1 cellular context compared by ENCODE assay signal in genomic region chr5:92927291-92927778, GRCh38.
TF ChIP-seq lines count a peak whose summit lies in the region.

No MANE protein-coding gene starts in this region.

TF ChIP-seq in HepG2, 621 proteins besides CTCF, POLR2A, EP300 and RAD21 (continued from another document and continues in another):
- TF ChIP-seq, protein P1, sequence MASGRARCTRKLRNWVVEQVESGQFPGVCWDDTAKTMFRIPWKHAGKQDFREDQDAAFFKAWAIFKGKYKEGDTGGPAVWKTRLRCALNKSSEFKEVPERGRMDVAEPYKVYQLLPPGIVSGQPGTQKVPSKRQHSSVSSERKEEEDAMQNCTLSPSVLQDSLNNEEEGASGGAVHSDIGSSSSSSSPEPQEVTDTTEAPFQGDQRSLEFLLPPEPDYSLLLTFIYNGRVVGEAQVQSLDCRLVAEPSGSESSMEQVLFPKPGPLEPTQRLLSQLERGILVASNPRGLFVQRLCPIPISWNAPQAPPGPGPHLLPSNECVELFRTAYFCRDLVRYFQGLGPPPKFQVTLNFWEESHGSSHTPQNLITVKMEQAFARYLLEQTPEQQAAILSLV (CRISPR knock-in tag; IDR thresholded peaks at IDR 0.05; ENCODE audit: borderline replicate concordance), result 0 out of 2 replicates have a peak, but pooled peaks have one; percentile 52
- TF ChIP-seq SMC3 (IDR thresholded peaks at IDR 0.05; ENCODE audit: low read length), result no peak; the same call in none of the 2 replicates
- no peak for TF ChIP-seq MYC (CRISPR knock-in tag; IDR thresholded peaks at IDR 0.05; ENCODE audit: borderline replicate concordance)
- TF ChIP-seq SIN3A (IDR thresholded peaks at IDR 0.05; ENCODE audit: borderline replicate concordance, low read depth, low read length), result peak; percentile 60; the same call in 1 of the 2 replicates
- no peak for TF ChIP-seq ZBTB40 (IDR thresholded peaks at IDR 0.05)
- TF ChIP-seq ZBTB40 (CRISPR knock-in tag; IDR thresholded peaks at IDR 0.05), result peak; percentile 86; the same call in 1 of the 2 replicates
- TF ChIP-seq, protein P2, sequence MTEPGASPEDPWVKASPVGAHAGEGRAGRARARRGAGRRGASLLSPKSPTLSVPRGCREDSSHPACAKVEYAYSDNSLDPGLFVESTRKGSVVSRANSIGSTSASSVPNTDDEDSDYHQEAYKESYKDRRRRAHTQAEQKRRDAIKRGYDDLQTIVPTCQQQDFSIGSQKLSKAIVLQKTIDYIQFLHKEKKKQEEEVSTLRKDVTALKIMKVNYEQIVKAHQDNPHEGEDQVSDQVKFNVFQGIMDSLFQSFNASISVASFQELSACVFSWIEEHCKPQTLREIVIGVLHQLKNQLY (CRISPR knock-in tag; IDR thresholded peaks at IDR 0.05), result peak; percentile 80; the same call in 1 of the 2 replicates
- TF ChIP-seq ZNF562 (CRISPR knock-in tag; IDR thresholded peaks at IDR 0.05; ENCODE audit: borderline replicate concordance), result no peak
- no peak for TF ChIP-seq ZNF720 (CRISPR knock-in tag; IDR thresholded peaks at IDR 0.05)
- TF ChIP-seq SETDB1 (CRISPR knock-in tag; IDR thresholded peaks at IDR 0.05; ENCODE audit: borderline replicate concordance), result no peak
- 0 out of 2 replicates have a peak, but pooled peaks have one; percentile 32 for TF ChIP-seq RFXANK (CRISPR knock-in tag; IDR thresholded peaks at IDR 0.05)
- peak; percentile 35; the same call in 1 of the 2 replicates for TF ChIP-seq GATA4 (IDR thresholded peaks at IDR 0.05; ENCODE audit: borderline replicate concordance, low read depth)
- TF ChIP-seq, protein P3, sequence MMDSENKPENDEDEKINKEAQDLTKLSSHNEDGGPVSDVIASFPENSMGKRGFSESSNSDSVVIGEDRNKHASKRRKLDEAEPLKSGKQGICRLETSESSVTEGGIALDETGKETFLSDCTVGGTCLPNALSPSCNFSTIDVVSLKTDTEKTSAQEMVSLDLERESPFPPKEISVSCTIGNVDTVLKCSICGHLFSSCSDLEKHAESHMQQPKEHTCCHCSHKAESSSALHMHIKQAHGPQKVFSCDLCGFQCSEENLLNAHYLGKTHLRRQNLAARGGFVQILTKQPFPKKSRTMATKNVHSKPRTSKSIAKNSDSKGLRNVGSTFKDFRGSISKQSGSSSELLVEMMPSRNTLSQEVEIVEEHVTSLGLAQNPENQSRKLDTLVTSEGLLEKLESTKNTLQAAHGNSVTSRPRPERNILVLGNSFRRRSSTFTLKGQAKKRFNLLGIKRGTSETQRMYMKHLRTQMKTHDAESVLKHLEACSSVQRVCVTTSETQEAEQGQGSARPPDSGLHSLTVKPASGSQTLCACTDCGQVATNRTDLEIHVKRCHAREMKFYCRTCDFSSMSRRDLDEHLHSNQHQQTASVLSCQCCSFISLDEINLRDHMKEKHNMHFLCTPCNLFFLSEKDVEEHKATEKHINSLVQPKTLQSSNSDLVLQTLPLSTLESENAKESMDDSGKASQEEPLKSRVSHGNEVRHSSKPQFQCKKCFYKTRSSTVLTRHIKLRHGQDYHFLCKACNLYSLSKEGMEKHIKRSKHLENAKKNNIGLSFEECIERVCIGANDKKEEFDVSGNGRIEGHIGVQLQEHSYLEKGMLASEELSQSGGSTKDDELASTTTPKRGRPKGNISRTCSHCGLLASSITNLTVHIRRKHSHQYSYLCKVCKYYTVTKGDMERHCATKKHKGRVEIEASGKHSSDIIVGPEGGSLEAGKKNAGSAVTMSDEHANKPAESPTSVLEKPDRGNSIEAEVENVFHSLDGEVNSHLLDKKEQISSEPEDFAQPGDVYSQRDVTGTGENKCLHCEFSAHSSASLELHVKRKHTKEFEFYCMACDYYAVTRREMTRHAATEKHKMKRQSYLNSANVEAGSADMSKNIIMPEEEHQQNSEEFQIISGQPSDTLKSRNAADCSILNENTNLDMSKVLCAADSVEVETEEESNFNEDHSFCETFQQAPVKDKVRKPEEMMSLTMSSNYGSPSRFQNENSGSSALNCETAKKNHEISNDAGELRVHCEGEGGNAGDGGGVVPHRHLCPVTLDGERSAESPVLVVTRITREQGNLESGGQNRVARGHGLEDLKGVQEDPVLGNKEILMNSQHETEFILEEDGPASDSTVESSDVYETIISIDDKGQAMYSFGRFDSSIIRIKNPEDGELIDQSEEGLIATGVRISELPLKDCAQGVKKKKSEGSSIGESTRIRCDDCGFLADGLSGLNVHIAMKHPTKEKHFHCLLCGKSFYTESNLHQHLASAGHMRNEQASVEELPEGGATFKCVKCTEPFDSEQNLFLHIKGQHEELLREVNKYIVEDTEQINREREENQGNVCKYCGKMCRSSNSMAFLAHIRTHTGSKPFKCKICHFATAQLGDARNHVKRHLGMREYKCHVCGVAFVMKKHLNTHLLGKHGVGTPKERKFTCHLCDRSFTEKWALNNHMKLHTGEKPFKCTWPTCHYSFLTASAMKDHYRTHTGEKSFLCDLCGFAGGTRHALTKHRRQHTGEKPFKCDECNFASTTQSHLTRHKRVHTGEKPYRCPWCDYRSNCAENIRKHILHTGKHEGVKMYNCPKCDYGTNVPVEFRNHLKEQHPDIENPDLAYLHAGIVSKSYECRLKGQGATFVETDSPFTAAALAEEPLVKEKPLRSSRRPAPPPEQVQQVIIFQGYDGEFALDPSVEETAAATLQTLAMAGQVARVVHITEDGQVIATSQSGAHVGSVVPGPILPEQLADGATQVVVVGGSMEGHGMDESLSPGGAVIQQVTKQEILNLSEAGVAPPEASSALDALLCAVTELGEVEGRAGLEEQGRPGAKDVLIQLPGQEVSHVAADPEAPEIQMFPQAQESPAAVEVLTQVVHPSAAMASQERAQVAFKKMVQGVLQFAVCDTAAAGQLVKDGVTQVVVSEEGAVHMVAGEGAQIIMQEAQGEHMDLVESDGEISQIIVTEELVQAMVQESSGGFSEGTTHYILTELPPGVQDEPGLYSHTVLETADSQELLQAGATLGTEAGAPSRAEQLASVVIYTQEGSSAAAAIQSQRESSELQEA (CRISPR knock-in tag; IDR thresholded peaks at IDR 0.05; ENCODE audit: not compliant biosample characterization), result no peak
- no peak for TF ChIP-seq MAF1 (CRISPR knock-in tag; IDR thresholded peaks at IDR 0.05; ENCODE audit: borderline replicate concordance)
- no peak for TF ChIP-seq SYNCRIP (IDR thresholded peaks at IDR 0.05; ENCODE audit: insufficient read depth, low read depth, low read length)
- TF ChIP-seq ZNF563 (CRISPR knock-in tag; IDR thresholded peaks at IDR 0.05), result no peak
- peak; percentile 76 for TF ChIP-seq SMAD3 (CRISPR knock-in tag; IDR thresholded peaks at IDR 0.05)
- peak; percentile 100 for TF ChIP-seq SOX13 (IDR thresholded peaks at IDR 0.05)
- TF ChIP-seq SOX13 (CRISPR knock-in tag; conservative IDR thresholded peaks at IDR 0.05 in 1 of 2, IDR thresholded peaks at IDR 0.05 in 1 of 2), result peak in 1 of 2 experiments; percentile 100; a peak in 2 of 4 replicates
- peak; percentile 57; the same call in 1 of the 2 replicates for TF ChIP-seq TSC22D2 (CRISPR knock-in tag; IDR thresholded peaks at IDR 0.05; ENCODE audit: borderline replicate concordance)
- TF ChIP-seq, protein P4, sequence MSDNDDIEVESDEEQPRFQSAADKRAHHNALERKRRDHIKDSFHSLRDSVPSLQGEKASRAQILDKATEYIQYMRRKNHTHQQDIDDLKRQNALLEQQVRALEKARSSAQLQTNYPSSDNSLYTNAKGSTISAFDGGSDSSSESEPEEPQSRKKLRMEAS (IDR thresholded peaks at IDR 0.05), result peak; percentile 69
- TF ChIP-seq CCDC6 (CRISPR knock-in tag; IDR thresholded peaks at IDR 0.05), result peak; percentile 74
- peak; percentile 51 for TF ChIP-seq ELF1 (CRISPR knock-in tag; IDR thresholded peaks at IDR 0.05)
- TF ChIP-seq GABPB1 (CRISPR knock-in tag; IDR thresholded peaks at IDR 0.05), result peak; percentile 51; the same call in 1 of the 2 replicates
- TF ChIP-seq NR2F1 (CRISPR knock-in tag; IDR thresholded peaks at IDR 0.05), result peak; percentile 77 to 85
- peak; percentile 90; the same call in 1 of the 2 replicates for TF ChIP-seq ETV5 (CRISPR knock-in tag; IDR thresholded peaks at IDR 0.05; ENCODE audit: borderline replicate concordance)
- no peak for TF ChIP-seq MTF1 (CRISPR knock-in tag; IDR thresholded peaks at IDR 0.05)
- no peak for TF ChIP-seq ZNF615 (CRISPR knock-in tag; IDR thresholded peaks at IDR 0.05; ENCODE audit: borderline replicate concordance)
- peak; percentile 95 for TF ChIP-seq ZNF331 (CRISPR knock-in tag; IDR thresholded peaks at IDR 0.05)
- no peak for TF ChIP-seq ZNF160 (CRISPR knock-in tag; IDR thresholded peaks at IDR 0.05)
- TF ChIP-seq, protein P5, sequence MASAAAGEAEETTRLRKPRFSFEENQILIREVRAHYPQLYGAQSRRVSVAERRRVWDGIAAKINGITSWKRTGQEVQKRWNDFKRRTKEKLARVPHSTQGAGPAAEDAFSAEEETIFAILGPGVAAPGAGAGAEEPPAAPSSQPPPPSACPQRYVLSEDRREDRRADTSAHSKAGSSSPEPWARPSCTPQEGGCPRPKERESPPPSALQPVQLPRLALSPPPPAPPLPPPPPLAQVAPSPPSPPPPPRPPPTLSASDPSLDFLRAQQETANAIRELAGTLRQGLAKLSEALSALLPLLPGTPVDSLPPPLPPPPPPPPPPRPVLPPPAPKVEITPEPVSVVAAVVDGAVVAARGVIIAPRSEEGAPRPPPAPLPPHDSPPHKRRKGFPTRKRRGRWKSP (CRISPR knock-in tag; IDR thresholded peaks at IDR 0.05), result peak; percentile 66; the same call in 1 of the 2 replicates
- no peak for TF ChIP-seq TEF (CRISPR knock-in tag; IDR thresholded peaks at IDR 0.05)
- peak; percentile 97 for TF ChIP-seq IKZF5 (CRISPR knock-in tag; IDR thresholded peaks at IDR 0.05)
- no peak for TF ChIP-seq SNRNP70 (IDR thresholded peaks at IDR 0.05; ENCODE audit: low read depth, low read length)
- peak; percentile 73 for TF ChIP-seq MED8 (CRISPR knock-in tag; IDR thresholded peaks at IDR 0.05; ENCODE audit: insufficient replicate concordance)
- TF ChIP-seq ZMYM4 (CRISPR knock-in tag; IDR thresholded peaks at IDR 0.05), result peak; percentile 96
- TF ChIP-seq SP5 (CRISPR knock-in tag; IDR thresholded peaks at IDR 0.05; ENCODE audit: borderline replicate concordance, low read depth), result no peak
- peak; percentile 85 for TF ChIP-seq PHF21A (CRISPR knock-in tag; IDR thresholded peaks at IDR 0.05)
